ENCODE assay signal across 23 cellular contexts in genomic region chr10:31018977-31019376, GRCh38. TPM values are rescaled to one million over a fixed set of nuclear protein-coding genes. Genes with fewer than 3 reads are reported as not detected.
DNase-seq lines count a peak whose midpoint lies in the region; ATAC-seq lines count a peak whose summit lies in the region.
"Had no signal": no experiment of that assay in that cellular context is flagged by ENCODE, and none has a peak within 500 bp of the region (broad histone marks: within the 10 kb centered on the region; RNA-seq: fewer than 3 reads in every experiment).

No MANE protein-coding gene starts in this region.

- ATAC-seq in activated naive CD8-positive, alpha-beta T cell treated with anti-CD3 and anti-CD28 coated beads, Interleukin-2, amount 50 U/mL, for 24 hours = no peak
- ATAC-seq: activated CD8-positive, alpha-beta T cell treated with anti-CD3 and anti-CD28 coated beads for 36 hours; stimulated activated effector memory CD8-positive, alpha-beta T cell treated with anti-CD3 and anti-CD28 coated beads, Interleukin-12 subunit alpha, Interleukin-12 subunit beta, amount 100 ng/mL, for 72 hours had no signal

- no peak overlapping the region for H3K27ac Mint-ChIP-seq in activated naive CD8-positive, alpha-beta T cell treated with anti-CD3 and anti-CD28 coated beads, Interleukin-2, amount 50 U/mL, for 24 hours
- H3K27ac Mint-ChIP-seq: activated CD8-positive, alpha-beta T cell treated with anti-CD3 and anti-CD28 coated beads for 36 hours; activated naive CD4-positive, alpha-beta T cell treated with anti-CD3 and anti-CD28 coated beads, Interleukin-2, amount 10 ng/mL, durations not matched to agents 7 days and 5 days; nephron progenitor cell; stimulated activated effector memory CD8-positive, alpha-beta T cell treated with anti-CD3 and anti-CD28 coated beads, Interleukin-12 subunit alpha, Interleukin-12 subunit beta, amount 100 ng/mL, for 72 hours had no signal

- H3K4me3 ChIP-seq in mesodermal cell (ENCODE audit: extremely low read depth, insufficient read depth, low read length, poor library complexity, severe bottlenecking) (no peak overlapping the region), subcutaneous abdominal adipose tissue (ENCODE audit: low read depth in 1 of 5, low read length in 5 of 5) (no peak overlapping the region)

- no peak overlapping the region for H3K4me3 Mint-ChIP-seq in activated naive CD8-positive, alpha-beta T cell treated with anti-CD3 and anti-CD28 coated beads, Interleukin-2, amount 50 U/mL, for 24 hours
- H3K4me3 Mint-ChIP-seq: activated CD8-positive, alpha-beta T cell treated with anti-CD3 and anti-CD28 coated beads for 36 hours; activated naive CD4-positive, alpha-beta T cell treated with anti-CD3 and anti-CD28 coated beads, Interleukin-2, amount 10 ng/mL, durations not matched to agents 7 days and 5 days; nephron progenitor cell; stimulated activated effector memory CD8-positive, alpha-beta T cell treated with anti-CD3 and anti-CD28 coated beads, Interleukin-12 subunit alpha, Interleukin-12 subunit beta, amount 100 ng/mL, for 72 hours had no signal

- H3K36me3 Mint-ChIP-seq in activated naive CD8-positive, alpha-beta T cell treated with anti-CD3 and anti-CD28 coated beads, Interleukin-2, amount 50 U/mL, for 24 hours (ENCODE audit: low read depth) = no peaks in the 10 kb centered on the region
- H3K36me3 Mint-ChIP-seq: activated naive CD4-positive, alpha-beta T cell treated with anti-CD3 and anti-CD28 coated beads, Interleukin-2, amount 10 ng/mL, durations not matched to agents 7 days and 5 days; stimulated activated effector memory CD8-positive, alpha-beta T cell treated with anti-CD3 and anti-CD28 coated beads, Interleukin-12 subunit alpha, Interleukin-12 subunit beta, amount 100 ng/mL, for 72 hours had no signal

- H3K9me3 Mint-ChIP-seq in activated naive CD8-positive, alpha-beta T cell treated with anti-CD3 and anti-CD28 coated beads, Interleukin-2, amount 50 U/mL, for 24 hours = no peaks in the 10 kb centered on the region
- H3K9me3 Mint-ChIP-seq: activated CD8-positive, alpha-beta T cell treated with anti-CD3 and anti-CD28 coated beads for 36 hours; activated naive CD4-positive, alpha-beta T cell treated with anti-CD3 and anti-CD28 coated beads, Interleukin-2, amount 10 ng/mL, durations not matched to agents 7 days and 5 days; stimulated activated effector memory CD8-positive, alpha-beta T cell treated with anti-CD3 and anti-CD28 coated beads, Interleukin-12 subunit alpha, Interleukin-12 subunit beta, amount 100 ng/mL, for 72 hours had no signal

- peaks cover 6% of the 10 kb centered on the region for H3K4me1 Mint-ChIP-seq in activated naive CD8-positive, alpha-beta T cell treated with anti-CD3 and anti-CD28 coated beads, Interleukin-2, amount 50 U/mL, for 24 hours
- H3K4me1 Mint-ChIP-seq: activated naive CD4-positive, alpha-beta T cell treated with anti-CD3 and anti-CD28 coated beads, Interleukin-2, amount 10 ng/mL, durations not matched to agents 7 days and 5 days had no signal

- no peaks in the 10 kb centered on the region for H3K9me3 ChIP-seq in mesodermal cell (ENCODE audit: control insufficient read depth, low read length)
- H3K9me3 ChIP-seq in subcutaneous abdominal adipose tissue (ENCODE audit: control insufficient read depth in 5 of 5, low read length in 5 of 5) = no peaks in the 10 kb centered on the region

- H3K9ac ChIP-seq in subcutaneous abdominal adipose tissue (ENCODE audit: low read length in 5 of 5) = no peak overlapping the region
- H3K9ac ChIP-seq: KMS-11 had no signal

- H3K36me3 ChIP-seq in mesodermal cell (ENCODE audit: control insufficient read depth, insufficient read depth, low read length) (no peaks in the 10 kb centered on the region), subcutaneous abdominal adipose tissue (ENCODE audit: control insufficient read depth in 5 of 5, insufficient read depth in 5 of 5, low read length in 5 of 5) (no peaks in the 10 kb centered on the region)

- 25 to 41% methylated on average over 1 to 2 of the region's 2 CpGs for WGBS in mesodermal cell (ENCODE audit: insufficient coverage in 2 of 2), 2 experiments

- H3K27ac ChIP-seq in cingulate gyrus (ENCODE audit: low read depth, low read length) = peak overlapping the region; percentile 16
- H3K27ac ChIP-seq in mesodermal cell (ENCODE audit: low read depth, low read length, severe bottlenecking) = peak overlapping the region; percentile 82
- H3K27ac ChIP-seq in subcutaneous abdominal adipose tissue (ENCODE audit: low read depth, low read length) = peak overlapping the region; percentile 43
- H3K27ac ChIP-seq: KMS-11 had no signal

- DNase-seq in NCI-H1048 (lab: John Stamatoyannopoulos, UW) (peak; percentile 65), occipital lobe (lab: John Stamatoyannopoulos, UW) (no peak), dedifferentiated amniotic fluid mesenchymal stem cell (ENCODE audit: extremely low spot score) (no peak), NCI-H510A treated with DMSO at 0.1 percent for 48 hours (lab: John Stamatoyannopoulos, UW) (no peak)
- no peak for DNase-seq in activated naive CD8-positive, alpha-beta T cell treated with anti-CD3 and anti-CD28 coated beads, Interleukin-2, amount 50 U/mL, for 24 hours
- DNase-seq: activated CD4-positive, CD25-positive, alpha-beta regulatory T cell; activated CD8-positive, alpha-beta T cell treated with anti-CD3 and anti-CD28 coated beads for 36 hours; activated naive CD4-positive, alpha-beta T cell treated with anti-CD3 and anti-CD28 coated beads, Interleukin-2, amount 10 ng/mL, durations not matched to agents 7 days and 5 days; activated T-cell treated with anti-CD3 and anti-CD28 coated beads, Interleukin-2, amount 50 U/mL, for 1 hour; COR-L47; EL; kidney; mesenchymal stem cell; NCI-H1105; NCI-H2081 treated with DMSO at 0.1 percent for 48 hours; nephron progenitor cell; SIG-M5; T-helper 2 cell had no signal

- no peaks in the 10 kb centered on the region for H3K27me3 Mint-ChIP-seq in activated naive CD8-positive, alpha-beta T cell treated with anti-CD3 and anti-CD28 coated beads, Interleukin-2, amount 50 U/mL, for 24 hours
- H3K27me3 Mint-ChIP-seq: activated CD8-positive, alpha-beta T cell treated with anti-CD3 and anti-CD28 coated beads for 36 hours; activated naive CD4-positive, alpha-beta T cell treated with anti-CD3 and anti-CD28 coated beads, Interleukin-2, amount 10 ng/mL, durations not matched to agents 7 days and 5 days had no signal

- H3K27me3 ChIP-seq in subcutaneous abdominal adipose tissue (ENCODE audit: control insufficient read depth in 5 of 5, insufficient read depth in 4 of 5, low read length in 5 of 5) = no peaks in the 10 kb centered on the region

- H3K4me1 ChIP-seq in mesodermal cell (ENCODE audit: control insufficient read depth, insufficient read depth, low read length, poor library complexity, severe bottlenecking) (peaks cover 3% of the 10 kb centered on the region), subcutaneous abdominal adipose tissue (ENCODE audit: control insufficient read depth in 5 of 5, insufficient read depth in 5 of 5, low read length in 5 of 5) (peaks cover 0 to 35% (median 22%) of the 10 kb centered on the region in 5 donors)

RNA-seq across cellular contexts. Expression of gene ZNF438, which starts 12.7 kb away (rescaled TPM):
- 3.7 TPM for polyA plus RNA-seq in mesodermal cell (2013, experiment 1 of 2)
- polyA plus RNA-seq in mesodermal cell (2013, experiment 2 of 2) = 2.7 TPM
- total RNA-seq in occipital lobe = 3.9 TPM

Comparison
In these comparisons a context has a peak if more than half of its experiments do, and no peak if none do; other contexts are left out.
1. H3K27ac ChIP-seq: peak in every context shown above with its lines; median percentile 82 in mesodermal cell; 43 in subcutaneous abdominal adipose tissue; 16 in cingulate gyrus.